ENCODE assay signal across 16 cellular contexts in genomic region chrX:18828832-18829404, GRCh38.
DNase-seq lines count a peak whose midpoint lies in the region; ATAC-seq and TF ChIP-seq lines count a peak whose summit lies in the region.
"Had no signal": no experiment of that assay in that cellular context is flagged by ENCODE, and none has a peak within 500 bp of the region (broad histone marks: within the 10 kb centered on the region; RNA-seq: fewer than 3 reads in every experiment).

No MANE protein-coding gene starts in this region.

- no peak overlapping the region for H2AFZ ChIP-seq in DND-41 (ENCODE audit: low read depth, low read length)
- no peak overlapping the region for H2AFZ ChIP-seq in fibroblast of lung (ENCODE audit: low read length)

- H3K4me3 ChIP-seq in DND-41 (ENCODE audit: low read depth in 1 of 2, low read length in 2 of 2) (no peak overlapping the region), fibroblast of lung (replicated peaks in 1 of 4; ENCODE audit: control extremely low read depth in 1 of 4, insufficient read depth in 1 of 4, low read depth in 3 of 4, low read length in 4 of 4) (no peak overlapping the region)
- H3K4me3 ChIP-seq: lung, thyroid gland had no signal

- H3K9me3 ChIP-seq in DND-41 (ENCODE audit: insufficient read depth, low read length, severe bottlenecking) (no peaks in the 10 kb centered on the region), fibroblast of lung (ENCODE audit: control insufficient read depth, insufficient read depth, low read depth, low read length) (no peaks in the 10 kb centered on the region)
- H3K9me3 ChIP-seq: thyroid gland had no signal

- TF ChIP-seq CTCF in DND-41 (IDR thresholded peaks at IDR 0.05; ENCODE audit: borderline replicate concordance, extremely low read depth, low read length, poor library complexity, severe bottlenecking) (no peak), fibroblast of lung (conservative IDR thresholded peaks at IDR 0.05 in 1 of 2, IDR thresholded peaks at IDR 0.05 in 1 of 2; ENCODE audit: low read depth in 1 of 2, low read length in 2 of 2) (no peak)

- H3K36me3 ChIP-seq in DND-41 (ENCODE audit: insufficient read depth, low read length) (no peaks in the 10 kb centered on the region), fibroblast of lung (ENCODE audit: control insufficient read depth, insufficient read depth, low read length) (no peaks in the 10 kb centered on the region)
- H3K36me3 ChIP-seq: thyroid gland had no signal

- peak; percentile 45; the same call in 1 of the 3 replicates for ATAC-seq in DND-41 (ENCODE audit: insufficient read depth, low read depth)
- no peak for ATAC-seq in HG03196 (IDR thresholded peaks at IDR 0.05; ENCODE audit: unreplicated experiment)
- ATAC-seq: natural killer cell treated with Interleukin-12 subunit alpha and Interleukin-12 subunit beta and Interleukin-15 and Interleukin-18, amount 100 ng/mL, for 72 hours; Panc1 had no signal

- H3K4me1 ChIP-seq in DND-41 (ENCODE audit: insufficient read depth, low read length) (no peaks in the 10 kb centered on the region), fibroblast of lung (ENCODE audit: control insufficient read depth, extremely low read depth, insufficient read depth, low read length) (no peaks in the 10 kb centered on the region)
- H3K4me1 ChIP-seq: thyroid gland had no signal

- H4K20me1 ChIP-seq in DND-41 (ENCODE audit: insufficient read depth, low read length) (no peaks in the 10 kb centered on the region), fibroblast of lung (ENCODE audit: control insufficient read depth, extremely low read depth, insufficient read depth, low read length) (no peaks in the 10 kb centered on the region)

- peak; percentile 1 for DNase-seq in Ammon's horn (ENCODE audit: low spot score)
- DNase-seq in DND-41, result no peak
- peak; percentile 57 for DNase-seq in NCI-H82 treated with DMSO at 0.1 percent for 48 hours (lab: John Stamatoyannopoulos, UW; ENCODE audit: unreplicated experiment)
- DNase-seq in fibroblast of lung (ENCODE audit: low read depth in 2 of 2), result peak; percentile 1 to 8
- DNase-seq in iPS-NIHi7 (ENCODE audit: extremely low spot score), result no peak
- DNase-seq in NCI-H1092 (lab: John Stamatoyannopoulos, UW), result no peak
- DNase-seq: activated CD4-positive, alpha-beta T cell treated with anti-CD3 and anti-CD28 coated beads, Interleukin-2, amount 50 U/mL, for 48 hours; activated effector memory CD4-positive, alpha-beta T cell treated with anti-CD3 and anti-CD28 coated beads, Interleukin-2, amount 50 U/mL, for 16 hours; CD4-positive, alpha-beta T cell; NCI-H1105; NCI-H345; thyroid gland had no signal

- H3K79me2 ChIP-seq in DND-41 (ENCODE audit: insufficient read depth, low read length) (no peaks in the 10 kb centered on the region), fibroblast of lung (ENCODE audit: control insufficient read depth, insufficient read depth, low read length) (no peaks in the 10 kb centered on the region)

- H3K27ac ChIP-seq in DND-41 (ENCODE audit: low read length) (no peak overlapping the region), fibroblast of lung (ENCODE audit: insufficient read depth, low read length) (no peak overlapping the region)
- H3K27ac ChIP-seq: thyroid gland had no signal

- H3K27me3 ChIP-seq in DND-41 (ENCODE audit: insufficient read depth, low read length, poor library complexity) (no peaks in the 10 kb centered on the region), fibroblast of lung (ENCODE audit: control insufficient read depth, insufficient read depth, low read length) (no peaks in the 10 kb centered on the region)
- H3K27me3 ChIP-seq: thyroid gland had no signal

- H3K4me2 ChIP-seq in DND-41 (ENCODE audit: insufficient read depth, low read length), result no peak overlapping the region
- no peak overlapping the region for H3K4me2 ChIP-seq in fibroblast of lung (ENCODE audit: extremely low read depth, insufficient read depth, low read length)

- no peak overlapping the region for H3K9ac ChIP-seq in DND-41 (ENCODE audit: low read depth, low read length)
- H3K9ac ChIP-seq in fibroblast of lung (ENCODE audit: insufficient read depth, low read length), result no peak overlapping the region

Comparison
In these comparisons a context has a peak if more than half of its experiments do, and no peak if none do; other contexts are left out.
1. DNase-seq: peak in Ammon's horn (single experiment), NCI-H82 treated with DMSO at 0.1 percent for 48 hours (single experiment) and fibroblast of lung (2 of 2); none in DND-41 (single experiment), iPS-NIHi7 (single experiment) and NCI-H1092 (single experiment).